Comparison of ENCODE assay signal across 8 cellular contexts in genomic region chr2:169877406-169877805, GRCh38. TPM values are rescaled to one million over a fixed set of nuclear protein-coding genes. Genes with fewer than 3 reads are reported as not detected.
A peak's percentile ranks its signal among the peaks of the same experiment; 100 is the strongest.
DNase-seq lines count a peak whose midpoint lies in the region; ATAC-seq and TF ChIP-seq lines count a peak whose summit lies in the region.

No MANE protein-coding gene starts in this region.

- peaks cover 10% of the 10 kb centered on the region for H3K36me3 Mint-ChIP-seq in mesothelial cell of epicardium
- peaks cover 6% of the 10 kb centered on the region for H3K36me3 Mint-ChIP-seq in natural killer cell treated with Interleukin-12 subunit alpha and Interleukin-12 subunit beta and Interleukin-15 and Interleukin-18, amount 100 ng/mL, for 72 hours

- TF ChIP-seq CTCF in AG09319 (IDR thresholded peaks at IDR 0.05; ENCODE audit: low read depth, low read length) (peak; percentile 34), GM13977 (IDR thresholded peaks at IDR 0.05; ENCODE audit: extremely low read depth, insufficient read depth, missing control alignments) (peak; percentile 28), left ventricle myocardium inferior (IDR thresholded peaks at IDR 0.05; ENCODE audit: borderline replicate concordance) (peak; percentile 60), mesothelial cell of epicardium (IDR thresholded peaks at IDR 0.05; ENCODE audit: unreplicated experiment) (no peak)

- DNase-seq in AG09319 (ENCODE audit: extremely low read depth, low read depth) (no peak), GM13977 (ENCODE audit: low spot score) (no peak), SW480 (ENCODE audit: low spot score) (peak; percentile 25), left ventricle myocardium inferior (no peak), mesothelial cell of epicardium (ENCODE audit: low spot score in 2 of 2, unreplicated experiment in 2 of 2) (no peak), T-helper 1 cell (no peak)
- no peak for DNase-seq in natural killer cell treated with Interleukin-12 subunit alpha and Interleukin-12 subunit beta and Interleukin-15 and Interleukin-18, amount 100 ng/mL, for 72 hours (ENCODE audit: low spot score)

- H3K27ac Mint-ChIP-seq in mesothelial cell of epicardium: no peak overlapping the region
- no peak overlapping the region for H3K27ac Mint-ChIP-seq in natural killer cell treated with Interleukin-12 subunit alpha and Interleukin-12 subunit beta and Interleukin-15 and Interleukin-18, amount 100 ng/mL, for 72 hours

- ATAC-seq in GM18909 (IDR thresholded peaks at IDR 0.05; ENCODE audit: poor library complexity, unreplicated experiment): no peak
- ATAC-seq in natural killer cell treated with Interleukin-12 subunit alpha and Interleukin-12 subunit beta and Interleukin-15 and Interleukin-18, amount 100 ng/mL, for 72 hours: no peak

- intact Hi-C loops in left ventricle myocardium inferior (cut with micrococcal nuclease): loop anchor here (5.0 kb wide), 1 partner anchor 50 kb away; the partner anchor contains the start of gene UBR3

- H3K9me3 Mint-ChIP-seq in mesothelial cell of epicardium: no peaks in the 10 kb centered on the region
- no peaks in the 10 kb centered on the region for H3K9me3 Mint-ChIP-seq in natural killer cell treated with Interleukin-12 subunit alpha and Interleukin-12 subunit beta and Interleukin-15 and Interleukin-18, amount 100 ng/mL, for 72 hours

- no peaks in the 10 kb centered on the region for H3K4me1 Mint-ChIP-seq in mesothelial cell of epicardium
- H3K4me1 Mint-ChIP-seq in natural killer cell treated with Interleukin-12 subunit alpha and Interleukin-12 subunit beta and Interleukin-15 and Interleukin-18, amount 100 ng/mL, for 72 hours (ENCODE audit: low read depth in 2 of 2): no peaks in the 10 kb centered on the region

- H3K27me3 ChIP-seq in left ventricle myocardium inferior (ENCODE audit: low read depth): no peaks in the 10 kb centered on the region

- H3K27ac ChIP-seq in left ventricle myocardium inferior (replicated peaks): no peak overlapping the region

- H3K36me3 ChIP-seq in left ventricle myocardium inferior: peaks cover 14% of the 10 kb centered on the region

- in situ Hi-C loops in GM13977 (cut with MboI; ENCODE audit: low pct_unique_long_range_greater_than_20kb, low sequenced_read_pairs, unreplicated experiment): no loop called here

- H3K4me3 ChIP-seq in left ventricle myocardium inferior: no peak overlapping the region

- no peaks in the 10 kb centered on the region for H3K27me3 Mint-ChIP-seq in mesothelial cell of epicardium (ENCODE audit: low read depth)
- H3K27me3 Mint-ChIP-seq in natural killer cell treated with Interleukin-12 subunit alpha and Interleukin-12 subunit beta and Interleukin-15 and Interleukin-18, amount 100 ng/mL, for 72 hours: no peaks in the 10 kb centered on the region

- H3K4me1 ChIP-seq in left ventricle myocardium inferior: no peaks in the 10 kb centered on the region

- H3K9me3 ChIP-seq in left ventricle myocardium inferior (replicated peaks): no peaks in the 10 kb centered on the region

- no peak overlapping the region for H3K4me3 Mint-ChIP-seq in mesothelial cell of epicardium
- no peak overlapping the region for H3K4me3 Mint-ChIP-seq in natural killer cell treated with Interleukin-12 subunit alpha and Interleukin-12 subunit beta and Interleukin-15 and Interleukin-18, amount 100 ng/mL, for 72 hours

RNA-seq across cellular contexts. Expression of gene UBR3, which starts 50.2 kb away (rescaled TPM):
- total RNA-seq in left ventricle myocardium inferior: 99.5 TPM
- 44.9 to 47.7 TPM (median 47.3 TPM) in 3 replicates for total RNA-seq in mesothelial cell of epicardium
- total RNA-seq in natural killer cell treated with Interleukin-12 subunit alpha and Interleukin-12 subunit beta and Interleukin-15 and Interleukin-18, amount 100 ng/mL, for 72 hours: 10 to 100 TPM; 42.7 to 54.1 TPM

RNA-seq across cellular contexts. Expression of gene METTL5, which starts 52.7 kb away (rescaled TPM):
- 60.4 TPM for total RNA-seq in left ventricle myocardium inferior
- 44.0 to 47.0 TPM (median 45.4 TPM) in 3 replicates for total RNA-seq in mesothelial cell of epicardium
- 10 to 100 TPM; 50.7 to 56.9 TPM for total RNA-seq in natural killer cell treated with Interleukin-12 subunit alpha and Interleukin-12 subunit beta and Interleukin-15 and Interleukin-18, amount 100 ng/mL, for 72 hours
